Comparison of ENCODE assay signal across 15 cellular contexts in genomic region chr2:218343591-218343990, GRCh38. TPM values are rescaled to one million over a fixed set of nuclear protein-coding genes. Genes with fewer than 3 reads are reported as not detected.
DNase-seq lines count a peak whose midpoint lies in the region; ATAC-seq and TF ChIP-seq lines count a peak whose summit lies in the region.
"Had no signal": no experiment of that assay in that cellular context is flagged by ENCODE, and none has a peak within 500 bp of the region (broad histone marks: within the 10 kb centered on the region; RNA-seq: fewer than 3 reads in every experiment).

No MANE protein-coding gene starts in this region.

- H3K27me3 ChIP-seq in brain microvascular endothelial cell (replicated peaks) = no peaks in the 10 kb centered on the region
- no peaks in the 10 kb centered on the region for H3K27me3 ChIP-seq in SJCRH30
- H3K27me3 ChIP-seq in upper lobe of left lung = no peaks in the 10 kb centered on the region

- WGBS in upper lobe of left lung, 2 donors = 67 to 95% methylated on average over 1 to 3 of the region's 3 CpGs

- POLR2A ChIA-PET in AG04449 (lab: Yijun Ruan, JAX) = no interaction called here
- POLR2A ChIA-PET in HEK293 (lab: Yijun Ruan, JAX) = no interaction called here

- no peak for TF ChIP-seq EP300 in upper lobe of left lung (IDR thresholded peaks at IDR 0.05)

- TF ChIP-seq CTCF in AG04449 (IDR thresholded peaks at IDR 0.05; ENCODE audit: insufficient read depth, low read length, missing control alignments) = no peak
- no peak for TF ChIP-seq CTCF in HEK293 (tag by site-specific recombination; IDR thresholded peaks at IDR 0.05)
- TF ChIP-seq CTCF in brain microvascular endothelial cell (IDR thresholded peaks at IDR 0.05; ENCODE audit: low read depth, low read length, missing control alignments) = no peak
- TF ChIP-seq CTCF in upper lobe of left lung (IDR thresholded peaks at IDR 0.05) = no peak

- CTCF ChIA-PET in AG04449 (lab: Yijun Ruan, JAX) = interaction anchor here (0.7 to 3.8 kb wide), 7 partner anchors 9 to 45 kb away, joined by 3 to 33 read pairs (median 4); partner anchors contain the start of gene CATIP
- CTCF ChIA-PET in HEK293 (lab: Yijun Ruan, JAX) = no interaction called here

- no peak overlapping the region for H3K4me3 ChIP-seq in AG04449 (ENCODE audit: low read depth, low read length)
- H3K4me3 ChIP-seq in HEK293 (ENCODE audit: low read depth, low read length) = no peak overlapping the region
- H3K4me3 ChIP-seq in brain microvascular endothelial cell (ENCODE audit: low read depth, low read length) = no peak overlapping the region
- no peak overlapping the region for H3K4me3 ChIP-seq in SJCRH30
- H3K4me3 ChIP-seq in upper lobe of left lung = no peak overlapping the region

- H3K27ac ChIP-seq in HEK293 (ENCODE audit: extremely low read depth, low read depth, low read length) (no peak overlapping the region), brain microvascular endothelial cell (no peak overlapping the region), SJCRH30 (no peak overlapping the region), upper lobe of left lung (no peak overlapping the region)

- H3K4me1 ChIP-seq in HEK293 (ENCODE audit: control insufficient read depth, insufficient read depth, low read length) (peaks cover 6% of the 10 kb centered on the region), SJCRH30 (no peaks in the 10 kb centered on the region; the same call in 1 of the 2 replicates), upper lobe of left lung (no peaks in the 10 kb centered on the region)

- H3K9me3 ChIP-seq in HEK293 (ENCODE audit: control insufficient read depth, insufficient read depth, low read depth, low read length) (no peaks in the 10 kb centered on the region), SJCRH30 (replicated peaks) (no peaks in the 10 kb centered on the region), upper lobe of left lung (no peaks in the 10 kb centered on the region)

- H3K36me3 ChIP-seq in HEK293 (ENCODE audit: control insufficient read depth in 2 of 2, insufficient read depth in 1 of 2, low read length in 2 of 2) (no peaks in the 10 kb centered on the region), brain microvascular endothelial cell (replicated peaks) (no peaks in the 10 kb centered on the region), SJCRH30 (no peaks in the 10 kb centered on the region), upper lobe of left lung (peaks cover 4 to 22% (median 19%) of the 10 kb centered on the region in 4 donors)

- ATAC-seq in upper lobe of left lung (ENCODE audit: low FRiP score in 2 of 2) = no peak
- ATAC-seq: HepG2 had no signal

- peak; percentile 29 for DNase-seq in AG04449 (ENCODE audit: low read depth, low spot score)
- peak; percentile 67 for DNase-seq in brain microvascular endothelial cell
- DNase-seq in kidney tubule cell (ENCODE audit: low spot score) = peak; percentile 77
- no peak for DNase-seq in SJCRH30
- no peak for DNase-seq in NCI-H526 treated with DMSO at 0.1 percent for 48 hours (lab: John Stamatoyannopoulos, UW)
- DNase-seq in NCI-H2196 (lab: John Stamatoyannopoulos, UW; ENCODE audit: unreplicated experiment) = no peak
- DNase-seq in upper lobe of left lung = no peak
- DNase-seq: activated naive CD8-positive, alpha-beta T cell treated with anti-CD3 and anti-CD28 coated beads, Interleukin-2, amount 10 ng/mL, durations not matched to agents 7 days and 5 days; NCI-H1417; NCI-H524 treated with DMSO at 0.1 percent for 48 hours; SHP77 had no signal

- in situ Hi-C loops in brain microvascular endothelial cell (cut with HindIII; ENCODE audit: low pct_ligation_motif_present, low sequenced_read_pairs) = no loop called here

- no peak for TF ChIP-seq POLR2A in upper lobe of left lung (IDR thresholded peaks at IDR 0.05)

TF ChIP-seq in HEK293, 187 proteins besides CTCF, POLR2A, EP300 and RAD21:
- TF ChIP-seq, protein P1, sequence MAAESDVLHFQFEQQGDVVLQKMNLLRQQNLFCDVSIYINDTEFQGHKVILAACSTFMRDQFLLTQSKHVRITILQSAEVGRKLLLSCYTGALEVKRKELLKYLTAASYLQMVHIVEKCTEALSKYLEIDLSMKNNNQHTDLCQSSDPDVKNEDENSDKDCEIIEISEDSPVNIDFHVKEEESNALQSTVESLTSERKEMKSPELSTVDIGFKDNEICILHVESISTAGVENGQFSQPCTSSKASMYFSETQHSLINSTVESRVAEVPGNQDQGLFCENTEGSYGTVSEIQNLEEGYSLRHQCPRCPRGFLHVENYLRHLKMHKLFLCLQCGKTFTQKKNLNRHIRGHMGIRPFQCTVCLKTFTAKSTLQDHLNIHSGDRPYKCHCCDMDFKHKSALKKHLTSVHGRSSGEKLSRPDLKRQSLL (tag by site-specific recombination; IDR thresholded peaks at IDR 0.05) = no peak
- peak; percentile 59 for TF ChIP-seq ZNF600 (tag by site-specific recombination; IDR thresholded peaks at IDR 0.05)

RNA-seq across cellular contexts. Expression of gene CATIP, which starts 13.1 kb away (rescaled TPM):
- total RNA-seq in SJCRH30 (2014; rRNA removed; shearing (Covaris generic)) = not detected in 2 replicates
- 1 to 10 TPM in 5 of 6 donors, under 1 TPM in 1; 0.77 to 8.5 (median 4.3) TPM for total RNA-seq in upper lobe of left lung
- total RNA-seq: activated naive CD8-positive, alpha-beta T cell treated with anti-CD3 and anti-CD28 coated beads, Interleukin-2, amount 10 ng/mL, durations not matched to agents 7 days and 5 days; lung microvascular endothelial cell; urinary bladder had no signal

RNA-seq across cellular contexts. Expression of gene SLC11A1, which starts 38.5 kb away (rescaled TPM):
- total RNA-seq in SJCRH30 (2014; rRNA removed; shearing (Covaris generic)) = 0.35 and 0.36 TPM in 2 replicates
- total RNA-seq in upper lobe of left lung = 1,000 to 10,000 TPM in 2 of 6 donors, 100 to 1,000 TPM in 4; 145 to 3,249 (median 371) TPM

RNA-seq across cellular contexts. Expression of gene TMBIM1, which starts 51.3 kb away (rescaled TPM):
- 10.3 and 11.2 TPM in 2 replicates for total RNA-seq in SJCRH30 (2014; rRNA removed; shearing (Covaris generic))
- total RNA-seq in upper lobe of left lung = 100 to 1,000 TPM; 112 to 359 (median 236) TPM

RNA-seq across cellular contexts. Expression of gene CTDSP1, which starts 56.1 kb away (rescaled TPM):
- 61.5 and 69.9 TPM in 2 replicates for total RNA-seq in SJCRH30 (2014; rRNA removed; shearing (Covaris generic))
- 100 to 1,000 TPM in 5 of 6 donors, 10 to 100 TPM in 1; 96.6 to 239 (median 189) TPM for total RNA-seq in upper lobe of left lung

Comparison
In these comparisons a context has a peak if more than half of its experiments do, and no peak if none do; other contexts are left out.
1. DNase-seq: peak in AG04449 (single experiment), brain microvascular endothelial cell (single experiment) and kidney tubule cell (single experiment); none in SJCRH30 (0 of 2), NCI-H526 treated with DMSO at 0.1 percent for 48 hours (single experiment), NCI-H2196 (single experiment) and upper lobe of left lung (0 of 2).
2. RNA of gene SLC11A1, which starts 38.5 kb away (total RNA-seq): 145 to 3,249 TPM in upper lobe of left lung; 0.35 to 0.36 TPM in SJCRH30; every median in the first group is over 100 times any median in the second.